In the genomic region with DNA sequence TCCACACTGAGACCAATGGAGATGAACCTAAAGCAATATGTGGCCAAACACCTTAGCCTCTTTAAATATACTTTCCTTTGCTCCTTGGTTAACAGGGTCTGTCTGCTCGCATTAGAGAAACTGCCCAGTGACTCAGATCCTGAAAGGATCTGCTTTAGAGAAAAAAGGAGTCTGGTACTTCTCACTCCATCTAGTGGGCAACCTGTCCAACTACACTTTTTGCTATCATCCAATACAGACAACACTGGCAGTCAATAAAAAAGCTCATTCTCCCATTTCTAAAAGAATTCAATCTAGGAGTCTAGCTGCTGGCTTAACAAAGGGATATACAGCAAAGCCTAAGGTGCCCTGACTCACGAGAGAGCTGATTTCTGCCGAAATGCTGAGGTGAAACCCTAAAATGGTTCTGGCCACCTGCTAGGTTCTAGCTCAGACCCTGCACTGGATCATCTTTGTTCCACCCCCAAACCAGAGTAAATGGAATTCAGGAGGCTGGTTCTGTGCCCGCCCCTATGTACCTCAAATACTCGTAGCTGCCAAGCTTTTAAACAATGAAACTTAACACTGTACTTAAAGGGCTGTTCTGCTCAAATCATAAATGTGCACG, we compare ENCODE assay signal across 1 cellular context.
TF ChIP-seq lines count a peak whose summit lies in the region.

No MANE protein-coding gene starts in this region.

TF ChIP-seq in GM23338, 12 proteins besides CTCF, POLR2A, EP300 and RAD21 (continued from another document):
- TF ChIP-seq STAT1 (IDR thresholded peaks at IDR 0.05; ENCODE audit: unreplicated experiment): no peak
- TF ChIP-seq ZNF462 (CRISPR knock-in tag; IDR thresholded peaks at IDR 0.05): no peak
- TF ChIP-seq NANOG (IDR thresholded peaks at IDR 0.05; ENCODE audit: borderline replicate concordance): no peak
- TF ChIP-seq ZNF331 (CRISPR knock-in tag; IDR thresholded peaks at IDR 0.05; ENCODE audit: low read depth): no peak
- no peak for TF ChIP-seq REST (IDR thresholded peaks at IDR 0.05; ENCODE audit: unreplicated experiment)
- TF ChIP-seq CREB1 (CRISPR knock-in tag; IDR thresholded peaks at IDR 0.05; ENCODE audit: low read depth): no peak
- TF ChIP-seq EZH2phosphoT487 (IDR thresholded peaks at IDR 0.05; ENCODE audit: unreplicated experiment): no peak
- TF ChIP-seq JUNB (IDR thresholded peaks at IDR 0.05; ENCODE audit: unreplicated experiment): no peak
- TF ChIP-seq POLR2AphosphoS5 (IDR thresholded peaks at IDR 0.05; ENCODE audit: low read depth): no peak
TF ChIP-seq in GM23338: peak in this region for 0.
